In the genomic region with DNA sequence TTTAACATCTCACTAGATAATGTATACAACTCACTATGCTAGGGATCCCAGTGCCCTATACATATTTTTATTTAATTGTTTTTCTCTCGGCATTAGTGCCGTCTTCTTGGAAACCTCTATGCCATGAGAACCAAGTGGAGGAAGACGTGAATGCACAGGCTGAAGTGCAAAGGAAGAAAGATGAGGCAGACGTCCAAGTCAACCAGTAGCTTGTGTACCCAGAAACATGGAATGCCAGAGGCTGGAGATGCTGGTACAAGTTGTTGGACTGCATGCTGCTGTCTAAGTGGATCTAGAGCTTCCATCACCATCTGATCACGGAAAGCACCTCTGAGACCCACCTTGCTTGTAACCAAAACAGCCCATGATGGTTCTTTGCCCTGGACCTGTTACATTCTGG, we compare ENCODE assay signal across 24 cellular contexts.
"Had no signal": no experiment of that assay in that cellular context is flagged by ENCODE, and none has a peak within 500 bp of the region (broad histone marks: within the 10 kb centered on the region; RNA-seq: fewer than 3 reads in every experiment).

No MANE protein-coding gene starts in this region.

- H3K4me3 ChIP-seq: hepatocyte, left ventricle myocardium inferior, neural progenitor cell, psoas muscle, right atrium auricular region, thoracic aorta, upper lobe of left lung had no signal

- DNase-seq: activated CD4-positive, alpha-beta T cell treated with anti-CD3 and anti-CD28 coated beads, Interleukin-2, amount 50 U/mL, for 48 hours; activated naive CD4-positive, alpha-beta T cell treated with Interleukin-2 at 50 U/mL for 16 hours; activated naive CD8-positive, alpha-beta T cell treated with anti-CD3 and anti-CD28 coated beads for 36 hours; activated T-cell treated with anti-CD3 and anti-CD28 coated beads, Interleukin-2, amount 50 U/mL, for 48 hours; caudate nucleus; dermis blood vessel endothelial cell; effector CD8-positive, alpha-beta T cell; glutamatergic neuron; immature natural killer cell; kidney glomerular epithelial cell; left ventricle myocardium inferior; naive thymus-derived CD8-positive, alpha-beta T cell; psoas muscle; stimulated activated CD4-positive, alpha-beta T cell treated with anti-CD3 and anti-CD28 coated beads, Interleukin-4, amount 100 ng/mL, for 24 hours; stimulated activated naive CD4-positive, alpha-beta T cell treated with Interleukin-2 at 50 U/mL for 16 hours; T-helper 1 cell; upper lobe of left lung had no signal

- H3K9me3 ChIP-seq: left ventricle myocardium inferior, psoas muscle, right atrium auricular region, thoracic aorta, upper lobe of left lung had no signal

- H3K27me3 ChIP-seq: hepatocyte, neural progenitor cell, right atrium auricular region, upper lobe of left lung had no signal

- H3K36me3 ChIP-seq: left ventricle myocardium inferior, neural progenitor cell, right atrium auricular region, thoracic aorta, upper lobe of left lung had no signal

- ATAC-seq: esophagus mucosa; naive thymus-derived CD8-positive, alpha-beta T cell; psoas muscle had no signal

- H3K4me1 ChIP-seq: left ventricle myocardium inferior, neural progenitor cell, psoas muscle, right atrium auricular region, upper lobe of left lung had no signal

- H2AFZ ChIP-seq: hepatocyte, neural progenitor cell had no signal

- FAIRE-seq: frontal cortex, TTC549 had no signal

- H3K27ac ChIP-seq: hepatocyte, left ventricle myocardium inferior, neural progenitor cell, psoas muscle, right atrium auricular region, thoracic aorta, upper lobe of left lung had no signal

- H3K79me2 ChIP-seq: hepatocyte had no signal
